In the genomic region with DNA sequence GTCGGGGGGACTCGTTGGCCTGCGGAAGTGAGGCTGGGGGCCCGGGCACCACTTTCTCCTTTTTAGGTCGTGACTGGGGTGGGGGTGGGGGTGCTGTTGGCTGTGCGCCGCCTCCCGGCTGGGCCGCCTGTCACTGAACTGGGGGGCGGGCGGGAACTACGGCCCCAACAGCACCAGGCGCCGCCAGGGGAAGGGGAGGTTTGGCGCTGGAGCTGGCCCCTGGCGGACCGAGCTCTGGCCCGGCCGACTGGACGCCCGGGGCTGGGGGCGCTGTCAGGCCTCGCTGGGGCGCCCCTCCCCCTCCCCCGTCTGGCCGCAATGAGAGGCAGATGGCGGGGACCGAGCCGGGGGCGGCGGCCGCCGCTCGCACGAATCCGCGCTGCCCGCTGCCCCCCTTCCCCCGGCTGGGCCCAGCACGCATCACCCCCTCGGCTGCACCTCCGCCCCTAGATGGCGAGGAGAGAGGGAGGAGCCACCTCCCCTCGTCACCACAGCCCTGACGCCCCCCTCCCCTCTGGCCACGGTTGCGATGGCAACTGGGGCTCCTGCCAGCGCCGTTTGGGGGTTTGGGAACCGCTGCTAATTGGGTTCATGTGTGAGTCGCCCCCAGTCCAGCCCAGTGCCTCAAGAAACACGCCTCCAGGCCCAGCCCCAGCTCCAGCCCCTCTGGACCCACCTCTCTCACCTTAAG, we compare ENCODE assay signal across 1 cellular context.
TF ChIP-seq lines count a peak whose summit lies in the region.

No MANE protein-coding gene starts in this region.

TF ChIP-seq in HepG2, 621 proteins besides CTCF, POLR2A, EP300 and RAD21 (continued from another document and continues in another):
- TF ChIP-seq, protein P1, sequence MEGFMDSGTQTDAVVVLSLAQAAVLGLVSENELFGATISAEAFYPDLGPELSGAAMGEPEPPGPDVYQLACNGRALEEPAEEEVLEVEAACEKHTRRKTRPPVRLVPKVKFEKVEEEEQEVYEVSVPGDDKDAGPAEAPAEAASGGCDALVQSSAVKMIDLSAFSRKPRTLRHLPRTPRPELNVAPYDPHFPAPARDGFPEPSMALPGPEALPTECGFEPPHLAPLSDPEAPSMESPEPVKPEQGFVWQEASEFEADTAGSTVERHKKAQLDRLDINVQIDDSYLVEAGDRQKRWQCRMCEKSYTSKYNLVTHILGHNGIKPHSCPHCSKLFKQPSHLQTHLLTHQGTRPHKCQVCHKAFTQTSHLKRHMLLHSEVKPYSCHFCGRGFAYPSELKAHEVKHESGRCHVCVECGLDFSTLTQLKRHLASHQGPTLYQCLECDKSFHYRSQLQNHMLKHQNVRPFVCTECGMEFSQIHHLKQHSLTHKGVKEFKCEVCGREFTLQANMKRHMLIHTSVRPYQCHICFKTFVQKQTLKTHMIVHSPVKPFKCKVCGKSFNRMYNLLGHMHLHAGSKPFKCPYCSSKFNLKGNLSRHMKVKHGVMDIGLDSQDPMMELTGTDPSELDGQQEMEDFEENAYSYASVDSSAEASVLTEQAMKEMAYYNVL (CRISPR knock-in tag; IDR thresholded peaks at IDR 0.05; ENCODE audit: borderline replicate concordance) = no peak
- TF ChIP-seq, protein P2, sequence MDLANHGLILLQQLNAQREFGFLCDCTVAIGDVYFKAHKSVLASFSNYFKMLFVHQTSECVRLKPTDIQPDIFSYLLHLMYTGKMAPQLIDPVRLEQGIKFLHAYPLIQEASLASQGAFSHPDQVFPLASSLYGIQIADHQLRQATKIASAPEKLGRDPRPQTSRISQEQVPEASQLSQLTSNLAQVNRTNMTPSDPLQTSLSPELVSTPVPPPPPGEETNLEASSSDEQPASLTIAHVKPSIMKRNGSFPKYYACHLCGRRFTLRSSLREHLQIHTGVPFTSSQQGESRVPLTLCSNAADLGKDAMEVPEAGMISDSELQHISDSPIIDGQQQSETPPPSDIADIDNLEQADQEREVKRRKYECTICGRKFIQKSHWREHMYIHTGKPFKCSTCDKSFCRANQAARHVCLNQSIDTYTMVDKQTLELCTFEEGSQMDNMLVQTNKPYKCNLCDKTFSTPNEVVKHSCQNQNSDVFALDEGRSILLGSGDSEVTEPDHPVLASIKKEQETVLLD (CRISPR knock-in tag; IDR thresholded peaks at IDR 0.05; ENCODE audit: low read depth) = no peak
- no peak for TF ChIP-seq MIER3 (CRISPR knock-in tag; IDR thresholded peaks at IDR 0.05; ENCODE audit: borderline replicate concordance)
- TF ChIP-seq ZNF34 (CRISPR knock-in tag; IDR thresholded peaks at IDR 0.05; ENCODE audit: borderline replicate concordance) = no peak
- no peak for TF ChIP-seq ERF (CRISPR knock-in tag; IDR thresholded peaks at IDR 0.05)
- no peak for TF ChIP-seq U2AF2 (IDR thresholded peaks at IDR 0.05; ENCODE audit: low read depth, low read length)
- TF ChIP-seq, protein P3, sequence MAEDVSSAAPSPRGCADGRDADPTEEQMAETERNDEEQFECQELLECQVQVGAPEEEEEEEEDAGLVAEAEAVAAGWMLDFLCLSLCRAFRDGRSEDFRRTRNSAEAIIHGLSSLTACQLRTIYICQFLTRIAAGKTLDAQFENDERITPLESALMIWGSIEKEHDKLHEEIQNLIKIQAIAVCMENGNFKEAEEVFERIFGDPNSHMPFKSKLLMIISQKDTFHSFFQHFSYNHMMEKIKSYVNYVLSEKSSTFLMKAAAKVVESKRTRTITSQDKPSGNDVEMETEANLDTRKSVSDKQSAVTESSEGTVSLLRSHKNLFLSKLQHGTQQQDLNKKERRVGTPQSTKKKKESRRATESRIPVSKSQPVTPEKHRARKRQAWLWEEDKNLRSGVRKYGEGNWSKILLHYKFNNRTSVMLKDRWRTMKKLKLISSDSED (CRISPR knock-in tag; IDR thresholded peaks at IDR 0.05) = no peak
- TF ChIP-seq ZNF577 (CRISPR knock-in tag; IDR thresholded peaks at IDR 0.05; ENCODE audit: borderline replicate concordance, low read depth) = no peak
- TF ChIP-seq SRSF1 (optimal IDR thresholded peaks at IDR 0.05; ENCODE audit: low read depth, low read length) = no peak
- TF ChIP-seq ZNF460 (CRISPR knock-in tag; IDR thresholded peaks at IDR 0.05; ENCODE audit: borderline replicate concordance) = no peak
- TF ChIP-seq CBX2 (IDR thresholded peaks at IDR 0.05; ENCODE audit: low read depth, low read length) = no peak
- no peak for TF ChIP-seq CBX2 (CRISPR knock-in tag; IDR thresholded peaks at IDR 0.05; ENCODE audit: low read depth)
- no peak for TF ChIP-seq HOXA9 (CRISPR knock-in tag; IDR thresholded peaks at IDR 0.05; ENCODE audit: borderline replicate concordance)
- peak; percentile 11 for TF ChIP-seq ZNF883 (CRISPR knock-in tag; IDR thresholded peaks at IDR 0.05; ENCODE audit: not compliant biosample characterization)
- TF ChIP-seq, protein P4, sequence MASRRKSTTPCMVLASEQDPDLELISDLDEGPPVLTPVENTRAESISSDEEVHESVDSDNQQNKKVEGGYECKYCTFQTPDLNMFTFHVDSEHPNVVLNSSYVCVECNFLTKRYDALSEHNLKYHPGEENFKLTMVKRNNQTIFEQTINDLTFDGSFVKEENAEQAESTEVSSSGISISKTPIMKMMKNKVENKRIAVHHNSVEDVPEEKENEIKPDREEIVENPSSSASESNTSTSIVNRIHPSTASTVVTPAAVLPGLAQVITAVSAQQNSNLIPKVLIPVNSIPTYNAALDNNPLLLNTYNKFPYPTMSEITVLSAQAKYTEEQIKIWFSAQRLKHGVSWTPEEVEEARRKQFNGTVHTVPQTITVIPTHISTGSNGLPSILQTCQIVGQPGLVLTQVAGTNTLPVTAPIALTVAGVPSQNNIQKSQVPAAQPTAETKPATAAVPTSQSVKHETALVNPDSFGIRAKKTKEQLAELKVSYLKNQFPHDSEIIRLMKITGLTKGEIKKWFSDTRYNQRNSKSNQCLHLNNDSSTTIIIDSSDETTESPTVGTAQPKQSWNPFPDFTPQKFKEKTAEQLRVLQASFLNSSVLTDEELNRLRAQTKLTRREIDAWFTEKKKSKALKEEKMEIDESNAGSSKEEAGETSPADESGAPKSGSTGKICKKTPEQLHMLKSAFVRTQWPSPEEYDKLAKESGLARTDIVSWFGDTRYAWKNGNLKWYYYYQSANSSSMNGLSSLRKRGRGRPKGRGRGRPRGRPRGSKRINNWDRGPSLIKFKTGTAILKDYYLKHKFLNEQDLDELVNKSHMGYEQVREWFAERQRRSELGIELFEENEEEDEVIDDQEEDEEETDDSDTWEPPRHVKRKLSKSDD (CRISPR knock-in tag; IDR thresholded peaks at IDR 0.05; ENCODE audit: low read depth) = 0 out of 2 replicates have a peak, but pooled peaks have one; percentile 32
- TF ChIP-seq, protein P5, sequence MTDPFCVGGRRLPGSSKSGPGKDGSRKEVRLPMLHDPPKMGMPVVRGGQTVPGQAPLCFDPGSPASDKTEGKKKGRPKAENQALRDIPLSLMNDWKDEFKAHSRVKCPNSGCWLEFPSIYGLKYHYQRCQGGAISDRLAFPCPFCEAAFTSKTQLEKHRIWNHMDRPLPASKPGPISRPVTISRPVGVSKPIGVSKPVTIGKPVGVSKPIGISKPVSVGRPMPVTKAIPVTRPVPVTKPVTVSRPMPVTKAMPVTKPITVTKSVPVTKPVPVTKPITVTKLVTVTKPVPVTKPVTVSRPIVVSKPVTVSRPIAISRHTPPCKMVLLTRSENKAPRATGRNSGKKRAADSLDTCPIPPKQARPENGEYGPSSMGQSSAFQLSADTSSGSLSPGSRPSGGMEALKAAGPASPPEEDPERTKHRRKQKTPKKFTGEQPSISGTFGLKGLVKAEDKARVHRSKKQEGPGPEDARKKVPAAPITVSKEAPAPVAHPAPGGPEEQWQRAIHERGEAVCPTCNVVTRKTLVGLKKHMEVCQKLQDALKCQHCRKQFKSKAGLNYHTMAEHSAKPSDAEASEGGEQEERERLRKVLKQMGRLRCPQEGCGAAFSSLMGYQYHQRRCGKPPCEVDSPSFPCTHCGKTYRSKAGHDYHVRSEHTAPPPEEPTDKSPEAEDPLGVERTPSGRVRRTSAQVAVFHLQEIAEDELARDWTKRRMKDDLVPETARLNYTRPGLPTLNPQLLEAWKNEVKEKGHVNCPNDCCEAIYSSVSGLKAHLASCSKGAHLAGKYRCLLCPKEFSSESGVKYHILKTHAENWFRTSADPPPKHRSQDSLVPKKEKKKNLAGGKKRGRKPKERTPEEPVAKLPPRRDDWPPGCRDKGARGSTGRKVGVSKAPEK (CRISPR knock-in tag; IDR thresholded peaks at IDR 0.05; ENCODE audit: borderline replicate concordance) = no peak
- TF ChIP-seq ZBTB7B (CRISPR knock-in tag; IDR thresholded peaks at IDR 0.05) = no peak
- TF ChIP-seq ZNF333 (CRISPR knock-in tag; IDR thresholded peaks at IDR 0.05; ENCODE audit: borderline replicate concordance) = no peak
- TF ChIP-seq ZNF670 (CRISPR knock-in tag; IDR thresholded peaks at IDR 0.05; ENCODE audit: borderline replicate concordance) = no peak
- TF ChIP-seq, protein P6, sequence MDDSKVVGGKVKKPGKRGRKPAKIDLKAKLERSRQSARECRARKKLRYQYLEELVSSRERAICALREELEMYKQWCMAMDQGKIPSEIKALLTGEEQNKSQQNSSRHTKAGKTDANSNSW (CRISPR knock-in tag; IDR thresholded peaks at IDR 0.05; ENCODE audit: borderline replicate concordance) = no peak
- TF ChIP-seq, protein P7, sequence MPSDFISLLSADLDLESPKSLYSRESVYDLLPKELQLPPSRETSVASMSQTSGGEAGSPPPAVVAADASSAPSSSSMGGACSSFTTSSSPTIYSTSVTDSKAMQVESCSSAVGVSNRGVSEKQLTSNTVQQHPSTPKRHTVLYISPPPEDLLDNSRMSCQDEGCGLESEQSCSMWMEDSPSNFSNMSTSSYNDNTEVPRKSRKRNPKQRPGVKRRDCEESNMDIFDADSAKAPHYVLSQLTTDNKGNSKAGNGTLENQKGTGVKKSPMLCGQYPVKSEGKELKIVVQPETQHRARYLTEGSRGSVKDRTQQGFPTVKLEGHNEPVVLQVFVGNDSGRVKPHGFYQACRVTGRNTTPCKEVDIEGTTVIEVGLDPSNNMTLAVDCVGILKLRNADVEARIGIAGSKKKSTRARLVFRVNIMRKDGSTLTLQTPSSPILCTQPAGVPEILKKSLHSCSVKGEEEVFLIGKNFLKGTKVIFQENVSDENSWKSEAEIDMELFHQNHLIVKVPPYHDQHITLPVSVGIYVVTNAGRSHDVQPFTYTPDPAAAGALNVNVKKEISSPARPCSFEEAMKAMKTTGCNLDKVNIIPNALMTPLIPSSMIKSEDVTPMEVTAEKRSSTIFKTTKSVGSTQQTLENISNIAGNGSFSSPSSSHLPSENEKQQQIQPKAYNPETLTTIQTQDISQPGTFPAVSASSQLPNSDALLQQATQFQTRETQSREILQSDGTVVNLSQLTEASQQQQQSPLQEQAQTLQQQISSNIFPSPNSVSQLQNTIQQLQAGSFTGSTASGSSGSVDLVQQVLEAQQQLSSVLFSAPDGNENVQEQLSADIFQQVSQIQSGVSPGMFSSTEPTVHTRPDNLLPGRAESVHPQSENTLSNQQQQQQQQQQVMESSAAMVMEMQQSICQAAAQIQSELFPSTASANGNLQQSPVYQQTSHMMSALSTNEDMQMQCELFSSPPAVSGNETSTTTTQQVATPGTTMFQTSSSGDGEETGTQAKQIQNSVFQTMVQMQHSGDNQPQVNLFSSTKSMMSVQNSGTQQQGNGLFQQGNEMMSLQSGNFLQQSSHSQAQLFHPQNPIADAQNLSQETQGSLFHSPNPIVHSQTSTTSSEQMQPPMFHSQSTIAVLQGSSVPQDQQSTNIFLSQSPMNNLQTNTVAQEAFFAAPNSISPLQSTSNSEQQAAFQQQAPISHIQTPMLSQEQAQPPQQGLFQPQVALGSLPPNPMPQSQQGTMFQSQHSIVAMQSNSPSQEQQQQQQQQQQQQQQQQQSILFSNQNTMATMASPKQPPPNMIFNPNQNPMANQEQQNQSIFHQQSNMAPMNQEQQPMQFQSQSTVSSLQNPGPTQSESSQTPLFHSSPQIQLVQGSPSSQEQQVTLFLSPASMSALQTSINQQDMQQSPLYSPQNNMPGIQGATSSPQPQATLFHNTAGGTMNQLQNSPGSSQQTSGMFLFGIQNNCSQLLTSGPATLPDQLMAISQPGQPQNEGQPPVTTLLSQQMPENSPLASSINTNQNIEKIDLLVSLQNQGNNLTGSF (CRISPR knock-in tag; IDR thresholded peaks at IDR 0.05) = no peak
- no peak for TF ChIP-seq ZNF3 (CRISPR knock-in tag; IDR thresholded peaks at IDR 0.05)
- TF ChIP-seq EEA1 (CRISPR knock-in tag; IDR thresholded peaks at IDR 0.05; ENCODE audit: borderline replicate concordance) = 0 out of 2 replicates have a peak, but pooled peaks have one; percentile 46
- TF ChIP-seq, protein P8, sequence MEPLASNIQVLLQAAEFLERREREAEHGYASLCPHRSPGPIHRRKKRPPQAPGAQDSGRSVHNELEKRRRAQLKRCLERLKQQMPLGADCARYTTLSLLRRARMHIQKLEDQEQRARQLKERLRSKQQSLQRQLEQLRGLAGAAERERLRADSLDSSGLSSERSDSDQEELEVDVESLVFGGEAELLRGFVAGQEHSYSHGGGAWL (CRISPR knock-in tag; IDR thresholded peaks at IDR 0.05) = 0 out of 2 replicates have a peak, but pooled peaks have one; percentile 26
- TF ChIP-seq SALL2 (CRISPR knock-in tag; IDR thresholded peaks at IDR 0.05) = no peak
- TF ChIP-seq ZNF510 (CRISPR knock-in tag; IDR thresholded peaks at IDR 0.05; ENCODE audit: low read depth) = no peak
- no peak for TF ChIP-seq ZNF552 (CRISPR knock-in tag; IDR thresholded peaks at IDR 0.05; ENCODE audit: borderline replicate concordance)
